9 cellular contexts compared by ENCODE assay signal in genomic region chr1:15523104-15523921, GRCh38. TPM values are rescaled to one million over a fixed set of nuclear protein-coding genes. Genes with fewer than 3 reads are reported as not detected.
A peak's percentile ranks its signal among the peaks of the same experiment; 100 is the strongest.
DNase-seq lines count a peak whose midpoint lies in the region; ATAC-seq and TF ChIP-seq lines count a peak whose summit lies in the region.
"Had no signal": no experiment of that assay in that cellular context is flagged by ENCODE, and none has a peak within 500 bp of the region (broad histone marks: within the 10 kb centered on the region; RNA-seq: fewer than 3 reads in every experiment).

No MANE protein-coding gene starts in this region.

- H3K9me2 ChIP-seq in PC-9 (ENCODE audit: insufficient read depth), result no peaks in the 10 kb centered on the region

- peak overlapping the region; percentile 87 for H3K14ac ChIP-seq in trophoblast cell (ENCODE audit: low read length)

- peaks cover 25% of the 10 kb centered on the region for H3F3A ChIP-seq in PC-9 (ENCODE audit: insufficient read depth, low read depth)

- no peak overlapping the region for H4K12ac ChIP-seq in trophoblast cell (ENCODE audit: low read depth, low read length)

- H3K4ac ChIP-seq in trophoblast cell (ENCODE audit: low read depth, low read length), result no peak overlapping the region

- H4K91ac ChIP-seq in trophoblast cell (ENCODE audit: low read depth, low read length), result no peak overlapping the region

- H2BK5ac ChIP-seq in trophoblast cell (ENCODE audit: low read depth, low read length, poor library complexity), result no peak overlapping the region

- H2AFZ ChIP-seq in DND-41 (ENCODE audit: low read depth, low read length), result peak overlapping the region; percentile 75
- peak overlapping the region; percentile 88 for H2AFZ ChIP-seq in PC-9
- H2AFZ ChIP-seq in trophoblast cell (ENCODE audit: insufficient read depth, low read length, poor library complexity), result no peak overlapping the region

- peak overlapping the region; percentile 63 to 70 for H3K4me3 ChIP-seq in DND-41 (ENCODE audit: low read depth in 1 of 2, low read length in 2 of 2)
- peak overlapping the region; percentile 77 for H3K4me3 ChIP-seq in PC-9
- peak overlapping the region; percentile 52 to 54 for H3K4me3 ChIP-seq in esophagus (ENCODE audit: low read depth in 1 of 2, low read length in 2 of 2)
- H3K4me3 ChIP-seq in trophoblast cell (ENCODE audit: low read depth, low read length), result peak overlapping the region; percentile 91

- H3K9me3 ChIP-seq in DND-41 (ENCODE audit: insufficient read depth, low read length, severe bottlenecking), result no peaks in the 10 kb centered on the region
- no peaks in the 10 kb centered on the region for H3K9me3 ChIP-seq in PC-9 (ENCODE audit: insufficient read depth, low read depth)
- H3K9me3 ChIP-seq in esophagus (ENCODE audit: control insufficient read depth in 2 of 2, insufficient read depth in 1 of 2, low read depth in 1 of 2, low read length in 1 of 2), result no peaks in the 10 kb centered on the region
- no peaks in the 10 kb centered on the region for H3K9me3 ChIP-seq in trophoblast cell (ENCODE audit: insufficient read depth, low read depth, low read length)

- H3K4me2 ChIP-seq in DND-41 (ENCODE audit: insufficient read depth, low read length) (peak overlapping the region; percentile 88), PC-9 (peak overlapping the region; percentile 78), trophoblast cell (ENCODE audit: low read length) (peak overlapping the region; percentile 89)

- H3K4me1 ChIP-seq in DND-41 (ENCODE audit: insufficient read depth, low read length), result peaks cover 37% of the 10 kb centered on the region
- H3K4me1 ChIP-seq in PC-9 (replicated peaks; ENCODE audit: insufficient read depth), result peaks cover 11% of the 10 kb centered on the region
- H3K4me1 ChIP-seq in esophagus (ENCODE audit: control insufficient read depth in 2 of 2, insufficient read depth in 2 of 2, low read length in 1 of 2), result no peaks in the 10 kb centered on the region
- H3K4me1 ChIP-seq in trophoblast cell (ENCODE audit: control insufficient read depth in 1 of 2, insufficient read depth in 2 of 2, low read length in 2 of 2), result peaks cover 5 to 6% of the 10 kb centered on the region in 2 experiments

- TF ChIP-seq CTCF in DND-41 (IDR thresholded peaks at IDR 0.05; ENCODE audit: borderline replicate concordance, extremely low read depth, low read length, poor library complexity, severe bottlenecking) (no peak), PC-9 (conservative IDR thresholded peaks at IDR 0.05) (no peak)

- CTCF ChIA-PET in PC-9 (lab: Charles Lee), result no interaction called here

- intact Hi-C loops in PC-9 (cut with micrococcal nuclease; ENCODE audit: unreplicated experiment), result loop anchor here (10.0 kb wide), 4 partner anchors 169 to 621 kb away; partner anchors contain the start of gene TMEM51

- H3K27me3 ChIP-seq in DND-41 (ENCODE audit: insufficient read depth, low read length, poor library complexity) (no peaks in the 10 kb centered on the region), PC-9 (ENCODE audit: insufficient read depth, low read depth) (no peaks in the 10 kb centered on the region), esophagus (ENCODE audit: control insufficient read depth in 1 of 2, insufficient read depth in 2 of 2, low read length in 2 of 2) (no peaks in the 10 kb centered on the region), trophoblast cell (ENCODE audit: insufficient read depth, low read length) (no peaks in the 10 kb centered on the region)

- H3K9ac ChIP-seq in DND-41 (ENCODE audit: low read depth, low read length), result peak overlapping the region; percentile 60
- H3K9ac ChIP-seq in trophoblast cell (ENCODE audit: low read length), result no peak overlapping the region

- peaks cover 11% of the 10 kb centered on the region for H3K79me1 ChIP-seq in trophoblast cell (ENCODE audit: low read length)

- POLR2A ChIA-PET in PC-9 (lab: Charles Lee; ENCODE audit: unreplicated experiment), result no interaction called here

- H2BK120ac ChIP-seq in trophoblast cell (ENCODE audit: insufficient read depth, low read length, poor library complexity), result no peak overlapping the region

- no peak for DNase-seq in DND-41
- no peak for DNase-seq in PC-9
- DNase-seq in trophoblast cell, result no peak
- DNase-seq in activated gamma-delta T cell (lab: John Stamatoyannopoulos, UW), result no peak

- H3K79me2 ChIP-seq in DND-41 (ENCODE audit: insufficient read depth, low read length) (peaks cover 11% of the 10 kb centered on the region), PC-9 (ENCODE audit: low read depth) (peaks cover 12% of the 10 kb centered on the region; the same call in 1 of the 2 replicates), trophoblast cell (ENCODE audit: control insufficient read depth, insufficient read depth, low read length, poor library complexity) (peaks cover 3% of the 10 kb centered on the region)

- 55 to 61% methylated on average over 12 of the region's 12 CpGs for WGBS in esophagus, 2 donors
- no CpG with 5 or more reads among the region's 12 CpGs for WGBS in trophoblast cell (ENCODE audit: extremely low coverage, insufficient coverage, insufficient read length)

- H3K18ac ChIP-seq in trophoblast cell (ENCODE audit: low read length), result peak overlapping the region; percentile 85

- no peak overlapping the region for H3K23ac ChIP-seq in trophoblast cell (ENCODE audit: low read length)

- no peak overlapping the region for H2BK12ac ChIP-seq in trophoblast cell (ENCODE audit: low read length)

- peak overlapping the region; percentile 29; the same call in 1 of the 2 replicates for H3K27ac ChIP-seq in DND-41 (ENCODE audit: low read length)
- peak overlapping the region; percentile 61 for H3K27ac ChIP-seq in PC-9
- H3K27ac ChIP-seq in esophagus (ENCODE audit: low read depth in 2 of 2, low read length in 1 of 2), result peak overlapping the region; percentile 86 to 93
- H3K27ac ChIP-seq in trophoblast cell (ENCODE audit: low read depth, low read length), result no peak overlapping the region

- H2AK5ac ChIP-seq in trophoblast cell (ENCODE audit: low read length), result no peak overlapping the region

- H4K20me1 ChIP-seq in DND-41 (ENCODE audit: insufficient read depth, low read length), result no peaks in the 10 kb centered on the region
- H4K20me1 ChIP-seq in PC-9 (ENCODE audit: insufficient read depth), result no peaks in the 10 kb centered on the region

- TSS peak; percentile 51 for BruUV-seq in PC-9 (replicated peaks; lab: Mats Ljungman, UMichigan)

- H3K36me3 ChIP-seq in DND-41 (ENCODE audit: insufficient read depth, low read length), result no peaks in the 10 kb centered on the region
- no peaks in the 10 kb centered on the region for H3K36me3 ChIP-seq in PC-9 (ENCODE audit: low read depth)
- H3K36me3 ChIP-seq in esophagus (ENCODE audit: control insufficient read depth in 2 of 2, insufficient read depth in 2 of 2, low read length in 1 of 2), result no peaks in the 10 kb centered on the region
- no peaks in the 10 kb centered on the region for H3K36me3 ChIP-seq in trophoblast cell (ENCODE audit: control insufficient read depth in 1 of 2, insufficient read depth in 2 of 2, low read length in 2 of 2)

- no peak for ATAC-seq in DND-41 (ENCODE audit: insufficient read depth, low read depth)
- no peak for ATAC-seq in activated CD4-positive, CD25-positive, alpha-beta regulatory T cell treated with anti-CD3 and anti-CD28 coated beads, Interleukin-2, amount 50 U/mL, for 24 hours
- no peak for ATAC-seq in GM21515 (IDR thresholded peaks at IDR 0.05; ENCODE audit: unreplicated experiment)
- ATAC-seq in HG02870 (IDR thresholded peaks at IDR 0.05; ENCODE audit: unreplicated experiment), result no peak

- H4K8ac ChIP-seq in trophoblast cell (ENCODE audit: low read depth, low read length), result peak overlapping the region; percentile 81

RNA-seq across cellular contexts. Expression of gene CASP9, which starts 0.7 kb away (rescaled TPM):
- 12.4 and 16.6 TPM in 2 replicates for total RNA-seq in PC-9 (2021)
- polyA plus RNA-seq in esophagus, result 10 to 100 TPM; 10.3 to 10.4 TPM
- polyA plus RNA-seq in trophoblast cell (2013), result 8.5 and 8.6 TPM in 2 replicates

RNA-seq across cellular contexts. Expression of gene DNAJC16, which starts 3.3 kb away (rescaled TPM):
- total RNA-seq in PC-9 (2021), result 12.0 and 18.8 TPM in 2 replicates
- 1 to 10 TPM; 3.1 to 6.1 TPM for polyA plus RNA-seq in esophagus
- 9.9 and 10.1 TPM in 2 replicates for polyA plus RNA-seq in trophoblast cell (2013)

RNA-seq across cellular contexts. Expression of gene CELA2B, which starts 47.4 kb away (rescaled TPM):
- total RNA-seq in PC-9 (2021), result not detected in 2 replicates
- polyA plus RNA-seq in esophagus, result not detected
- not detected in 2 replicates for polyA plus RNA-seq in trophoblast cell (2013)
- total RNA-seq: NCI-H460 had no signal
